Comparison of ENCODE assay signal across 19 cellular contexts in genomic region chr20:10075606-10076005, GRCh38.
"Had no signal": no experiment of that assay in that cellular context is flagged by ENCODE, and none has a peak within 500 bp of the region (broad histone marks: within the 10 kb centered on the region; RNA-seq: fewer than 3 reads in every experiment).

No MANE protein-coding gene starts in this region.

- ATAC-seq: activated CD8-positive, alpha-beta memory T cell treated with anti-CD3 and anti-CD28 coated beads, Interleukin-2, amount 10 ng/mL, durations not matched to agents 7 days and 5 days; gastroesophageal sphincter; heart right ventricle; naive thymus-derived CD8-positive, alpha-beta T cell; stimulated activated memory B cell treated with anti-CD40 and anti-IgM and Interleukin-4, amounts not matched to agents 10 μg/mL and 1 μg/mL and 100 μg/mL, for 72 hours had no signal

- H3K36me3 ChIP-seq: gastroesophageal sphincter, heart right ventricle, pancreas, sigmoid colon, spleen, tibial artery had no signal

- H3K27ac ChIP-seq: gastroesophageal sphincter, sigmoid colon, spleen, tibial artery had no signal

- H3K27me3 ChIP-seq: gastroesophageal sphincter, pancreas, sigmoid colon, tibial artery had no signal

- H3K9me3 ChIP-seq: gastroesophageal sphincter, heart right ventricle, pancreas, sigmoid colon, spleen, tibial artery had no signal

- H3K4me1 ChIP-seq: gastroesophageal sphincter, sigmoid colon, spleen had no signal

- H3K4me3 ChIP-seq: gastroesophageal sphincter, heart right ventricle, pancreas, sigmoid colon, spleen, tibial artery had no signal

- DNase-seq: activated B cell treated with CpG ODN at 0.5 μM for 24 hours; activated CD4-positive, alpha-beta memory T cell treated with anti-CD3 and anti-CD28 coated beads, Interleukin-2, amount 10 ng/mL, durations not matched to agents 7 days and 5 days; activated CD4-positive, alpha-beta T cell treated with anti-CD3 and anti-CD28 coated beads for 4 hours; activated CD8-positive, alpha-beta memory T cell treated with anti-CD3 and anti-CD28 coated beads, Interleukin-2, amount 10 ng/mL, durations not matched to agents 7 days and 5 days; activated naive CD8-positive, alpha-beta T cell treated with anti-CD3 and anti-CD28 coated beads for 36 hours; amygdala; central memory CD4-positive, alpha-beta T cell; endodermal cell; heart right ventricle; naive thymus-derived CD8-positive, alpha-beta T cell; pancreas; sigmoid colon; spleen; stimulated activated CD4-positive, alpha-beta T cell treated with anti-CD3 and anti-CD28 coated beads, Interleukin-4, amount 100 ng/mL, for 4 hours; tibial artery had no signal

- FAIRE-seq: colon, pancreas, urothelium cell line had no signal
